In genomic region chr6:6517059-6517458, GRCh38 we compare ENCODE assay signal across 21 cellular contexts.
"Had no signal": no experiment of that assay in that cellular context is flagged by ENCODE, and none has a peak within 500 bp of the region (broad histone marks: within the 10 kb centered on the region; RNA-seq: fewer than 3 reads in every experiment).

No MANE protein-coding gene starts in this region.

- H3K27ac Mint-ChIP-seq: activated CD8-positive, alpha-beta memory T cell treated with anti-CD3 and anti-CD28 coated beads, Interleukin-2, amount 10 ng/mL, durations not matched to agents 7 days and 5 days; activated naive CD4-positive, alpha-beta T cell treated with anti-CD3 and anti-CD28 coated beads, Interleukin-2, amount 50 U/mL, for 24 hours; activated T-helper 1 cell treated with anti-CD3 and anti-CD28 coated beads, Interleukin-12 subunit alpha, Interleukin-12 subunit beta, Interleukin-2, Interleukin-4 antibody, amounts not matched to agents 30 ng/mL and 10 ng/mL and 1 ng/mL, durations not matched to agents 14 hours and 24 hours and 36 hours; T-helper 1 cell treated with Interleukin-12 subunit alpha and Interleukin-12 subunit beta and Interleukin-4 antibody, amounts not matched to agents 30 μg/mL and 1 μg/mL, for 36 hours had no signal

- H3K4me3 ChIP-seq: breast epithelium, MG63, Peyer's patch had no signal

- DNase-seq: activated CD4-positive, alpha-beta T cell treated with anti-CD3 and anti-CD28 coated beads for 4 hours; activated CD8-positive, alpha-beta memory T cell treated with anti-CD3 and anti-CD28 coated beads, Interleukin-2, amount 10 ng/mL, durations not matched to agents 7 days and 5 days; activated effector memory CD4-positive, alpha-beta T cell treated with Interleukin-2 at 50 U/mL for 16 hours; activated naive CD4-positive, alpha-beta T cell; activated T-cell treated with anti-CD3 and anti-CD28 coated beads, Interleukin-2, amount 50 U/mL, for 24 hours; aorta; MG63; MV-4-11; NCI-H1092 treated with DMSO at 0.1 percent for 48 hours; NCI-H1417 treated with DMSO at 0.1 percent for 48 hours; NCI-H1694; NCI-H2029; NCI-H510A treated with DMSO at 0.1 percent for 48 hours; NCI-H69; Peyer's patch; SHP77 treated with DMSO at 0.1 percent for 48 hours had no signal

- H3K36me3 Mint-ChIP-seq: activated CD8-positive, alpha-beta memory T cell treated with anti-CD3 and anti-CD28 coated beads, Interleukin-2, amount 10 ng/mL, durations not matched to agents 7 days and 5 days; activated naive CD4-positive, alpha-beta T cell treated with anti-CD3 and anti-CD28 coated beads, Interleukin-2, amount 50 U/mL, for 24 hours had no signal

- H3K27me3 ChIP-seq: breast epithelium, MG63, Peyer's patch had no signal

- H3K9me3 Mint-ChIP-seq: activated naive CD4-positive, alpha-beta T cell treated with anti-CD3 and anti-CD28 coated beads, Interleukin-2, amount 50 U/mL, for 24 hours; activated T-cell treated with anti-CD3 and anti-CD28 coated beads, Interleukin-2, amount 50 U/mL, for 24 hours; activated T-helper 1 cell treated with anti-CD3 and anti-CD28 coated beads, Interleukin-12 subunit alpha, Interleukin-12 subunit beta, Interleukin-2, Interleukin-4 antibody, amounts not matched to agents 30 ng/mL and 10 ng/mL and 1 ng/mL, durations not matched to agents 14 hours and 24 hours and 36 hours; T-helper 1 cell treated with Interleukin-12 subunit alpha and Interleukin-12 subunit beta and Interleukin-4 antibody, amounts not matched to agents 30 μg/mL and 1 μg/mL, for 36 hours had no signal

- H3K4me3 Mint-ChIP-seq: activated CD8-positive, alpha-beta memory T cell treated with anti-CD3 and anti-CD28 coated beads, Interleukin-2, amount 10 ng/mL, durations not matched to agents 7 days and 5 days; activated naive CD4-positive, alpha-beta T cell treated with anti-CD3 and anti-CD28 coated beads, Interleukin-2, amount 50 U/mL, for 24 hours; activated T-cell treated with anti-CD3 and anti-CD28 coated beads, Interleukin-2, amount 50 U/mL, for 24 hours; activated T-helper 1 cell treated with anti-CD3 and anti-CD28 coated beads, Interleukin-12 subunit alpha, Interleukin-12 subunit beta, Interleukin-2, Interleukin-4 antibody, amounts not matched to agents 30 ng/mL and 10 ng/mL and 1 ng/mL, durations not matched to agents 14 hours and 24 hours and 36 hours; T-helper 1 cell treated with Interleukin-12 subunit alpha and Interleukin-12 subunit beta and Interleukin-4 antibody, amounts not matched to agents 30 μg/mL and 1 μg/mL, for 36 hours had no signal

- H3K36me3 ChIP-seq: breast epithelium, MG63, Peyer's patch had no signal

- H3K9me3 ChIP-seq: breast epithelium, MG63, Peyer's patch had no signal

- H3K4me1 ChIP-seq: breast epithelium, Peyer's patch had no signal

- H3K27ac ChIP-seq: breast epithelium, Peyer's patch, RWPE1 had no signal
